Comparison of ENCODE assay signal across 20 cellular contexts in genomic region chr11:120649316-120649715, GRCh38.
DNase-seq lines count a peak whose midpoint lies in the region; ATAC-seq, FAIRE-seq and TF ChIP-seq lines count a peak whose summit lies in the region.
"Had no signal": no experiment of that assay in that cellular context is flagged by ENCODE, and none has a peak within 500 bp of the region (broad histone marks: within the 10 kb centered on the region; RNA-seq: fewer than 3 reads in every experiment).

No MANE protein-coding gene starts in this region.

- H3K27me3 Mint-ChIP-seq in natural killer cell treated with Interleukin-12 subunit alpha and Interleukin-12 subunit beta and Interleukin-15 and Interleukin-18, amount 100 ng/mL, for 72 hours: peaks cover 7 to 11% of the 10 kb centered on the region in 2 donors
- peaks cover 0 to 8% of the 10 kb centered on the region in 2 donors for H3K27me3 Mint-ChIP-seq in natural killer cell (ENCODE audit: low read depth in 2 of 2)

- no peaks in the 10 kb centered on the region for H3K4me1 ChIP-seq in GM12878 (ENCODE audit: control insufficient read depth, insufficient read depth, low read length)
- H3K4me1 ChIP-seq: A549 had no signal

- no peak overlapping the region for H3K4me3 ChIP-seq in GM12878
- H3K4me3 ChIP-seq: A549, MG63 had no signal

- no peak overlapping the region for H3K4me2 ChIP-seq in GM12878 (ENCODE audit: control insufficient read depth, insufficient read depth)
- H3K4me2 ChIP-seq: A549 had no signal

- no peaks in the 10 kb centered on the region for H3K36me3 Mint-ChIP-seq in natural killer cell treated with Interleukin-12 subunit alpha and Interleukin-12 subunit beta and Interleukin-15 and Interleukin-18, amount 100 ng/mL, for 72 hours
- H3K36me3 Mint-ChIP-seq in natural killer cell: no peaks in the 10 kb centered on the region

- no peak for FAIRE-seq in GM12878 (lab: Jason Lieb, UNC)
- FAIRE-seq: A549, H54, RCC 7860 had no signal

- H2AFZ ChIP-seq in GM12878 (ENCODE audit: control insufficient read depth, low read depth, low read length): no peak overlapping the region

- H3K36me3 ChIP-seq in GM12878 (ENCODE audit: control insufficient read depth in 2 of 2, insufficient read depth in 2 of 2, low read length in 1 of 2): no peaks in the 10 kb centered on the region; a peak in 1 of 4 replicates
- H3K36me3 ChIP-seq: MG63 had no signal

- SMC1A ChIA-PET in GM12878 (lab: Charles Lee; ENCODE audit: uncharacterized antibody, unreplicated experiment): interaction anchor here (1.3 to 1.6 kb wide), 4 partner anchors 9 to 48 kb away, joined by 3 to 4 read pairs (median 4); no protein-coding TSS in a partner anchor

- in situ Hi-C loops in GM12878 (cut with MboI): no loop called here

- H3K27ac Mint-ChIP-seq in natural killer cell treated with Interleukin-12 subunit alpha and Interleukin-12 subunit beta and Interleukin-15 and Interleukin-18, amount 100 ng/mL, for 72 hours: no peak overlapping the region
- no peak overlapping the region for H3K27ac Mint-ChIP-seq in natural killer cell
- H3K27ac Mint-ChIP-seq: B cell; T-helper 1 cell treated with Interleukin-12 subunit alpha and Interleukin-12 subunit beta and Interleukin-4 antibody, amounts not matched to agents 30 μg/mL and 1 μg/mL, for 36 hours had no signal

- ATAC-seq in natural killer cell treated with Interleukin-12 subunit alpha and Interleukin-12 subunit beta and Interleukin-15 and Interleukin-18, amount 100 ng/mL, for 72 hours: no peak
- no peak for ATAC-seq in natural killer cell
- ATAC-seq in GM12878: peak; percentile 64
- ATAC-seq: A549 had no signal

- H4K20me1 ChIP-seq in GM12878 (ENCODE audit: control insufficient read depth, insufficient read depth): no peaks in the 10 kb centered on the region

- H3K4me1 Mint-ChIP-seq in natural killer cell treated with Interleukin-12 subunit alpha and Interleukin-12 subunit beta and Interleukin-15 and Interleukin-18, amount 100 ng/mL, for 72 hours (ENCODE audit: low read depth in 2 of 2): peaks cover 0 to 3% of the 10 kb centered on the region in 2 donors
- H3K4me1 Mint-ChIP-seq in natural killer cell: peaks cover 0 to 10% of the 10 kb centered on the region in 2 donors
- H3K4me1 Mint-ChIP-seq: B cell had no signal

- H3K9me3 Mint-ChIP-seq in natural killer cell treated with Interleukin-12 subunit alpha and Interleukin-12 subunit beta and Interleukin-15 and Interleukin-18, amount 100 ng/mL, for 72 hours: no peaks in the 10 kb centered on the region
- no peaks in the 10 kb centered on the region for H3K9me3 Mint-ChIP-seq in natural killer cell
- H3K9me3 Mint-ChIP-seq: T-helper 1 cell treated with Interleukin-12 subunit alpha and Interleukin-12 subunit beta and Interleukin-4 antibody, amounts not matched to agents 30 μg/mL and 1 μg/mL, for 36 hours had no signal

- no peaks in the 10 kb centered on the region; a peak in 1 of 4 replicates for H3K27me3 ChIP-seq in GM12878 (replicated peaks in 1 of 2; ENCODE audit: control insufficient read depth in 2 of 2, insufficient read depth in 2 of 2, low read length in 1 of 2)
- H3K27me3 ChIP-seq: MG63 had no signal

- intact Hi-C loops in natural killer cell (cut with micrococcal nuclease): no loop called here
- intact Hi-C loops in GM12878 (cut with micrococcal nuclease; ENCODE audit: unreplicated experiment): no loop called here

- no peaks in the 10 kb centered on the region for H3K79me2 ChIP-seq in GM12878 (ENCODE audit: control insufficient read depth, insufficient read depth, low read length)

- BruUV-seq in GM12878 (replicated peaks; lab: Mats Ljungman, UMichigan): no TSS peak

- H3K9me3 ChIP-seq in GM12878 (replicated peaks; ENCODE audit: control insufficient read depth, insufficient read depth, low read length): no peaks in the 10 kb centered on the region
- H3K9me3 ChIP-seq: A549, MG63 had no signal

- no peak overlapping the region for H3K27ac ChIP-seq in GM12878 (ENCODE audit: control insufficient read depth, insufficient read depth)
- H3K27ac ChIP-seq: A549 had no signal

- 8% methylated on average over 5 of the region's 5 CpGs for WGBS in GM12878 (ENCODE audit: insufficient coverage, insufficient replicate concordance, low lambda C conversion rate, missing lambda C conversion rate)

- no peak for TF ChIP-seq EP300 in GM12878 (IDR thresholded peaks at IDR 0.05; ENCODE audit: borderline replicate concordance in 1 of 2, control insufficient read depth in 1 of 2, low read depth in 2 of 2, low read length in 2 of 2)

- RAD21 ChIA-PET in GM12878 (lab: Charles Lee; ENCODE audit: unreplicated experiment): interaction anchor here (0.7 to 1.9 kb wide), 3 partner anchors 8 to 36 kb away, joined by 3 to 6 read pairs (median 3); no protein-coding TSS in a partner anchor

- peak; percentile 18 for DNase-seq in natural killer cell treated with Interleukin-12 subunit alpha and Interleukin-12 subunit beta and Interleukin-15 and Interleukin-18, amount 100 ng/mL, for 72 hours (ENCODE audit: low spot score)
- no peak for DNase-seq in natural killer cell
- peak; percentile 29 for DNase-seq in NCI-H2029 (lab: John Stamatoyannopoulos, UW)
- no peak for DNase-seq in GM12878 (ENCODE audit: low read depth, low spot score)
- DNase-seq in NCI-H128 (lab: John Stamatoyannopoulos, UW; ENCODE audit: unreplicated experiment): no peak
- DNase-seq in D341Med (ENCODE audit: low spot score): no peak
- no peak for DNase-seq in NCI-H510A treated with DMSO at 0.1 percent for 48 hours (lab: John Stamatoyannopoulos, UW)
- DNase-seq: GF-D8, MG63, NCI-H1436 treated with DMSO at 0.1 percent for 48 hours, NCI-H1930, NCI-H226, NCI-H524, NCI-H82, OCI-M1 had no signal

- POLR2A ChIA-PET in GM12878 (lab: Charles Lee): interaction anchor here (0.6 kb wide), 1 partner anchor 130 kb away, joined by 8 read pairs; no protein-coding TSS in a partner anchor

- H3K9ac ChIP-seq in GM12878 (ENCODE audit: control insufficient read depth, insufficient read depth, low read length): no peak overlapping the region

- CTCF ChIA-PET in GM12878 (lab: Yijun Ruan, JAX): interaction anchor here (0.6 to 2.7 kb wide), 6 partner anchors 8 to 71 kb away, joined by 3 to 13 read pairs (median 5); no protein-coding TSS in a partner anchor

- no peak overlapping the region for H3K4me3 Mint-ChIP-seq in natural killer cell treated with Interleukin-12 subunit alpha and Interleukin-12 subunit beta and Interleukin-15 and Interleukin-18, amount 100 ng/mL, for 72 hours
- no peak overlapping the region for H3K4me3 Mint-ChIP-seq in natural killer cell
- H3K4me3 Mint-ChIP-seq: B cell; T-helper 1 cell treated with Interleukin-12 subunit alpha and Interleukin-12 subunit beta and Interleukin-4 antibody, amounts not matched to agents 30 μg/mL and 1 μg/mL, for 36 hours had no signal

- no peak for TF ChIP-seq RAD21 in GM12878 (IDR thresholded peaks at IDR 0.05; ENCODE audit: insufficient read depth, low read depth, low read length)

- no peak for TF ChIP-seq CTCF in natural killer cell (IDR thresholded peaks at IDR 0.05)
- TF ChIP-seq CTCF in GM12878 (IDR thresholded peaks at IDR 0.05 in 2 of 3, conservative IDR thresholded peaks at IDR 0.05 in 1 of 3; ENCODE audit: control insufficient read depth in 2 of 3, extremely low read depth in 1 of 3, insufficient read depth in 1 of 3, low read depth in 3 of 3, low read length in 3 of 3): no peak

- no peak for TF ChIP-seq POLR2A in GM12878 (IDR thresholded peaks at IDR 0.05; ENCODE audit: low read depth, low read length)

TF ChIP-seq in GM12878, 131 proteins besides CTCF, POLR2A, EP300 and RAD21:
- TF ChIP-seq CBX3 (IDR thresholded peaks at IDR 0.05; ENCODE audit: borderline replicate concordance, low read depth): no peak
- TF ChIP-seq SMARCA5 (IDR thresholded peaks at IDR 0.05): no peak
- no peak for TF ChIP-seq NBN (IDR thresholded peaks at IDR 0.05)
- peak; percentile 67; the same call in 1 of the 2 replicates for TF ChIP-seq SPI1 (IDR thresholded peaks at IDR 0.05; ENCODE audit: borderline replicate concordance, insufficient read depth, low read depth, low read length)
- TF ChIP-seq NRF1 (conservative IDR thresholded peaks at IDR 0.05; ENCODE audit: low read depth, low read length): no peak
TF ChIP-seq in GM12878: peak in this region for 1.

Comparison
In these comparisons a context has a peak if more than half of its experiments do, and no peak if none do; other contexts are left out.
1. DNase-seq: peak in natural killer cell treated with Interleukin-12 subunit alpha and Interleukin-12 subunit beta and Interleukin-15 and Interleukin-18, amount 100 ng/mL, for 72 hours (single experiment) and NCI-H2029 (single experiment); none in natural killer cell (single experiment), GM12878 (single experiment), NCI-H128 (single experiment), D341Med (single experiment) and NCI-H510A treated with DMSO at 0.1 percent for 48 hours (single experiment).